Comparison of ENCODE assay signal across 13 cellular contexts in the genomic region with DNA sequence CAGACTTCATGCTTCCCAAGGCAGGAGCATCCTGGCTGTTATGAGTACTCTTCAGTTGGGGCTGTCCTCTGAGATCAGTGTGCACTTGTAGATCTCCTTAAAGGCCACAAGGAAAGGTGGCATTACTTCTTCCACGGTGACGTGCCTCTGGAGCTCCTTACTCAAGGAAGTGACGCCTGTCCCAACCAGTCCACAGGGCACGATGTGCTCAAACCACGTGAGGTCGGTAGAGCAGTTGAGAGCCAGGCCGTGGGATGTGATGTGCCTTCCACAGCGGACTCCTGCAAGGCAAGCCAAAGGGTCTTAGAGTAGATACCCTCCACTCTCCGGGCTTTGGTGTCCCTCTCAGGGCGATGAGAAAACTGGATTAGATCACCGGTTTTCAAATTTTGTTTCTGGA. TPM values are rescaled to one million over a fixed set of nuclear protein-coding genes. Genes with fewer than 3 reads are reported as not detected.
DNase-seq lines count a peak whose midpoint lies in the region; ATAC-seq and TF ChIP-seq lines count a peak whose summit lies in the region.
"Had no signal": no experiment of that assay in that cellular context is flagged by ENCODE, and none has a peak within 500 bp of the region (broad histone marks: within the 10 kb centered on the region; RNA-seq: fewer than 3 reads in every experiment).

No MANE protein-coding gene starts in this region.

- intact Hi-C loops in activated naive CD4-positive, alpha-beta T cell treated with anti-CD3 and anti-CD28 coated beads for 36 hours (cut with micrococcal nuclease): loop anchor here (2.0 to 10.0 kb wide), 5 partner anchors 101 to 853 kb away; a partner anchor contains a TSS

- DNase-seq in activated naive CD4-positive, alpha-beta T cell treated with anti-CD3 and anti-CD28 coated beads for 36 hours: no peak
- DNase-seq in activated naive CD4-positive, alpha-beta T cell treated with Interleukin-2 at 50 U/mL for 16 hours: no peak
- DNase-seq in RWPE1 (ENCODE audit: low spot score) (no peak), endothelial cell (ENCODE audit: low spot score) (no peak), cerebellar nuclear complex (lab: John Stamatoyannopoulos, UW) (no peak), GM20000 (ENCODE audit: low spot score) (no peak)
- no peak for DNase-seq in stimulated activated naive B cell treated with anti-CD40 and anti-IgM and Interleukin-4, amounts not matched to agents 10 μg/mL and 1 μg/mL and 100 μg/mL, for 72 hours
- no peak for DNase-seq in activated effector memory CD4-positive, alpha-beta T cell treated with Interleukin-2 at 50 U/mL for 16 hours
- DNase-seq: H7, NCI-H187, sigmoid colon, SW 1271 had no signal

- no peaks in the 10 kb centered on the region for H3K9me3 Mint-ChIP-seq in activated naive CD4-positive, alpha-beta T cell treated with anti-CD3 and anti-CD28 coated beads for 36 hours
- H3K9me3 Mint-ChIP-seq in endothelial cell (ENCODE audit: unreplicated experiment): no peaks in the 10 kb centered on the region
- no peaks in the 10 kb centered on the region for H3K9me3 Mint-ChIP-seq in stimulated activated naive B cell treated with anti-CD40 and anti-IgM and Interleukin-4, amounts not matched to agents 10 μg/mL and 1 μg/mL and 100 μg/mL, for 72 hours

- POLR2A ChIA-PET in RWPE1 (lab: Yijun Ruan, JAX; ENCODE audit: low non-redundant PET): interaction anchor here (0.6 kb wide), 1 partner anchor 14 kb away, joined by 6 read pairs; no protein-coding TSS in a partner anchor

- TF ChIP-seq CTCF in RWPE1 (conservative IDR thresholded peaks at IDR 0.05; ENCODE audit: low read depth) (no peak), endothelial cell (IDR thresholded peaks at IDR 0.05; ENCODE audit: unreplicated experiment) (no peak), GM20000 (IDR thresholded peaks at IDR 0.05; ENCODE audit: extremely low read depth, missing control alignments) (no peak)

- peak overlapping the region; percentile 99 for H3K27ac ChIP-seq in RWPE1

- H3K4me1 Mint-ChIP-seq in activated naive CD4-positive, alpha-beta T cell treated with anti-CD3 and anti-CD28 coated beads for 36 hours (ENCODE audit: low read depth): peaks cover 17% of the 10 kb centered on the region
- peaks cover 35% of the 10 kb centered on the region for H3K4me1 Mint-ChIP-seq in endothelial cell (ENCODE audit: unreplicated experiment)
- H3K4me1 Mint-ChIP-seq in stimulated activated naive B cell treated with anti-CD40 and anti-IgM and Interleukin-4, amounts not matched to agents 10 μg/mL and 1 μg/mL and 100 μg/mL, for 72 hours: peaks cover 7 to 13% of the 10 kb centered on the region in 2 donors

- peak overlapping the region; percentile 83 for H3K4me3 Mint-ChIP-seq in activated naive CD4-positive, alpha-beta T cell treated with anti-CD3 and anti-CD28 coated beads for 36 hours
- peak overlapping the region; percentile 66 for H3K4me3 Mint-ChIP-seq in endothelial cell (ENCODE audit: unreplicated experiment)
- peak overlapping the region; percentile 63 to 73 for H3K4me3 Mint-ChIP-seq in stimulated activated naive B cell treated with anti-CD40 and anti-IgM and Interleukin-4, amounts not matched to agents 10 μg/mL and 1 μg/mL and 100 μg/mL, for 72 hours

- CTCF ChIA-PET in activated naive CD4-positive, alpha-beta T cell treated with anti-CD3 and anti-CD28 coated beads for 36 hours (lab: Charles Lee): interaction anchor here (4.0 kb wide), 1 partner anchor 39 kb away, joined by 21 read pairs; no protein-coding TSS in a partner anchor
- CTCF ChIA-PET in RWPE1 (lab: Yijun Ruan, JAX): interaction anchor here (0.7 to 0.8 kb wide), 2 partner anchors 22 to 77 kb away, joined by 3 to 4 read pairs; no protein-coding TSS in a partner anchor

- no peaks in the 10 kb centered on the region for H3K27me3 Mint-ChIP-seq in activated naive CD4-positive, alpha-beta T cell treated with anti-CD3 and anti-CD28 coated beads for 36 hours (ENCODE audit: low read depth)
- H3K27me3 Mint-ChIP-seq in endothelial cell (ENCODE audit: unreplicated experiment): no peaks in the 10 kb centered on the region
- H3K27me3 Mint-ChIP-seq in stimulated activated naive B cell treated with anti-CD40 and anti-IgM and Interleukin-4, amounts not matched to agents 10 μg/mL and 1 μg/mL and 100 μg/mL, for 72 hours: no peaks in the 10 kb centered on the region

- H3K36me3 Mint-ChIP-seq in activated naive CD4-positive, alpha-beta T cell treated with anti-CD3 and anti-CD28 coated beads for 36 hours (ENCODE audit: low read depth): no peaks in the 10 kb centered on the region
- no peaks in the 10 kb centered on the region for H3K36me3 Mint-ChIP-seq in endothelial cell (ENCODE audit: low read depth, unreplicated experiment)
- peaks cover 5 to 7% of the 10 kb centered on the region in 2 donors for H3K36me3 Mint-ChIP-seq in stimulated activated naive B cell treated with anti-CD40 and anti-IgM and Interleukin-4, amounts not matched to agents 10 μg/mL and 1 μg/mL and 100 μg/mL, for 72 hours

- no peak for ATAC-seq in stimulated activated naive B cell treated with anti-CD40 and anti-IgM and Interleukin-4, amounts not matched to agents 10 μg/mL and 1 μg/mL and 100 μg/mL, for 72 hours (replicated peaks)
- ATAC-seq: left lobe of liver had no signal

- peak overlapping the region; percentile 95 for H3K27ac Mint-ChIP-seq in activated naive CD4-positive, alpha-beta T cell treated with anti-CD3 and anti-CD28 coated beads for 36 hours
- H3K27ac Mint-ChIP-seq in endothelial cell (ENCODE audit: unreplicated experiment): no peak overlapping the region
- H3K27ac Mint-ChIP-seq in stimulated activated naive B cell treated with anti-CD40 and anti-IgM and Interleukin-4, amounts not matched to agents 10 μg/mL and 1 μg/mL and 100 μg/mL, for 72 hours: peak overlapping the region; percentile 69

RNA-seq across cellular contexts. Expression of a gene that starts 1.4 kb away (rescaled TPM):
- 1 to 10 TPM; 3.1 to 5.6 TPM for total RNA-seq in activated naive CD4-positive, alpha-beta T cell treated with anti-CD3 and anti-CD28 coated beads for 36 hours
- 6.5 TPM for total RNA-seq in endothelial cell (ENCODE audit: unreplicated experiment)

RNA-seq across cellular contexts. Expression of a gene that starts 24.7 kb away (rescaled TPM):
- total RNA-seq in activated naive CD4-positive, alpha-beta T cell treated with anti-CD3 and anti-CD28 coated beads for 36 hours: not detected
- total RNA-seq in endothelial cell (ENCODE audit: unreplicated experiment): 29.4 TPM

Comparison
In these comparisons a context has a peak if more than half of its experiments do, and no peak if none do; other contexts are left out.
1. RNA of a gene that starts 24.7 kb away (total RNA-seq): 29.4 TPM in endothelial cell (single experiment); not detected in activated naive CD4-positive, alpha-beta T cell treated with anti-CD3 and anti-CD28 coated beads for 36 hours; every median in the first group is over 10 times any median in the second.
2. Peak in every context shown above with its lines, with median percentiles within 50 percentile points of each other: H3K4me3 Mint-ChIP-seq.